ENCODE assay signal across 8 cellular contexts in genomic region chr16:1378087-1378803, GRCh38. TPM values are rescaled to one million over a fixed set of nuclear protein-coding genes. Genes with fewer than 3 reads are reported as not detected.
A peak's percentile ranks its signal among the peaks of the same experiment; 100 is the strongest.
DNase-seq lines count a peak whose midpoint lies in the region; ATAC-seq and TF ChIP-seq lines count a peak whose summit lies in the region.

No MANE protein-coding gene starts in this region.

- CTCF ChIA-PET in T-cell (lab: Charles Lee), result interaction anchor here (0.5 to 0.9 kb wide), 2 partner anchors 11 to 300 kb away, joined by 3 to 7 read pairs; partner anchors contain the start of gene JPT2 (in 1 of the 2)

- WGBS in spleen, 5 donors, result 92 to 95% (median 94%) methylated on average over 23 to 25 of the region's 25 CpGs
- WGBS in prostate gland, result 88% methylated on average over 23 of the region's 25 CpGs

- H3K27ac ChIP-seq in spleen, result peak overlapping the region in 5 of 8 donors; percentile 73 to 87 (median 80)
- H3K27ac ChIP-seq in prostate gland, result no peak overlapping the region

- H3K4me3 ChIP-seq in fibroblast of the aortic adventitia (ENCODE audit: low read depth, low read length) (peak overlapping the region; percentile 63), spleen (peak overlapping the region in 5 of 8 donors; percentile 52 to 73 (median 57)), prostate gland (peak overlapping the region in 1 of 2 donors; percentile 54)

- no peaks in the 10 kb centered on the region for H3K9me3 ChIP-seq in spleen
- H3K9me3 ChIP-seq in prostate gland, result no peaks in the 10 kb centered on the region

- no peak for TF ChIP-seq POLR2A in spleen (IDR thresholded peaks at IDR 0.05)
- TF ChIP-seq POLR2A in prostate gland (IDR thresholded peaks at IDR 0.05), result no peak

- no peak for ATAC-seq in T-cell (replicated peaks in 1 of 4)
- ATAC-seq in GM21619 (IDR thresholded peaks at IDR 0.05; ENCODE audit: unreplicated experiment), result no peak

- peaks cover 4% of the 10 kb centered on the region for H3K36me3 Mint-ChIP-seq in T-helper 1 cell treated with Interleukin-12 subunit alpha and Interleukin-12 subunit beta and Interleukin-4 antibody, amounts not matched to agents 30 μg/mL and 1 μg/mL, for 36 hours (ENCODE audit: low read depth)
- peaks cover 11% of the 10 kb centered on the region for H3K36me3 Mint-ChIP-seq in T-cell

- intact Hi-C loops in spleen (cut with DNase I; ENCODE audit: low total_unique reads), result no loop called here
- intact Hi-C loops in prostate gland (cut with DNase I), result no loop called here

- peak overlapping the region; percentile 81 for H3K4me3 Mint-ChIP-seq in T-helper 1 cell treated with Interleukin-12 subunit alpha and Interleukin-12 subunit beta and Interleukin-4 antibody, amounts not matched to agents 30 μg/mL and 1 μg/mL, for 36 hours
- peak overlapping the region; percentile 61 to 66 (median 62) for H3K4me3 Mint-ChIP-seq in T-cell

- no peaks in the 10 kb centered on the region for H3K27me3 Mint-ChIP-seq in T-helper 1 cell treated with Interleukin-12 subunit alpha and Interleukin-12 subunit beta and Interleukin-4 antibody, amounts not matched to agents 30 μg/mL and 1 μg/mL, for 36 hours (ENCODE audit: low read depth)
- no peaks in the 10 kb centered on the region for H3K27me3 Mint-ChIP-seq in T-cell

- no peaks in the 10 kb centered on the region for H3K9me3 Mint-ChIP-seq in T-helper 1 cell treated with Interleukin-12 subunit alpha and Interleukin-12 subunit beta and Interleukin-4 antibody, amounts not matched to agents 30 μg/mL and 1 μg/mL, for 36 hours
- H3K9me3 Mint-ChIP-seq in T-cell, result no peaks in the 10 kb centered on the region

- H3K27ac Mint-ChIP-seq in T-helper 1 cell treated with Interleukin-12 subunit alpha and Interleukin-12 subunit beta and Interleukin-4 antibody, amounts not matched to agents 30 μg/mL and 1 μg/mL, for 36 hours, result peak overlapping the region; percentile 90
- H3K27ac Mint-ChIP-seq in T-cell, result peak overlapping the region in 1 of 2 donors; percentile 70

- POLR2A ChIA-PET in T-cell (lab: Charles Lee), result interaction anchor here in 1 of 2 donors (0.5 kb wide), 1 partner anchor 1296 kb away, joined by 5 read pairs; no protein-coding TSS in a partner anchor

- H3K4me1 Mint-ChIP-seq in T-helper 1 cell treated with Interleukin-12 subunit alpha and Interleukin-12 subunit beta and Interleukin-4 antibody, amounts not matched to agents 30 μg/mL and 1 μg/mL, for 36 hours (ENCODE audit: low read depth), result peaks cover 15% of the 10 kb centered on the region
- peaks cover 15 to 20% (median 16%) of the 10 kb centered on the region in 3 donors for H3K4me1 Mint-ChIP-seq in T-cell

- H3K27me3 ChIP-seq in spleen (replicated peaks in 1 of 7), result no peaks in the 10 kb centered on the region
- H3K27me3 ChIP-seq in prostate gland (replicated peaks; ENCODE audit: insufficient read depth), result no peaks in the 10 kb centered on the region

- H3K36me3 ChIP-seq in spleen (peaks cover 0 to 77% (median 36%) of the 10 kb centered on the region in 6 donors), prostate gland (no peaks in the 10 kb centered on the region)

- H3K4me1 ChIP-seq in spleen, result peaks cover 8 to 34% (median 26%) of the 10 kb centered on the region in 6 donors
- no peaks in the 10 kb centered on the region for H3K4me1 ChIP-seq in prostate gland (replicated peaks)

- no peak for TF ChIP-seq CTCF in fibroblast of the aortic adventitia (IDR thresholded peaks at IDR 0.05; ENCODE audit: insufficient read depth, low read length)
- TF ChIP-seq CTCF in spleen (IDR thresholded peaks at IDR 0.05 in 8 of 11, conservative IDR thresholded peaks at IDR 0.05 in 3 of 11), result no peak
- no peak for TF ChIP-seq CTCF in prostate gland (IDR thresholded peaks at IDR 0.05)

- DNase-seq in T-helper 1 cell (no peak), T-cell (no peak), fibroblast of the aortic adventitia (ENCODE audit: low read depth) (no peak), spleen (no peak), C1 segment of cervical spinal cord (lab: John Stamatoyannopoulos, UW) (no peak), prostate gland (ENCODE audit: low spot score) (no peak)

RNA-seq across cellular contexts. Expression of gene GNPTG, which starts 26.5 kb away (rescaled TPM):
- total RNA-seq in T-cell, result 10 to 100 TPM; 42.6 to 66.5 (median 63.1) TPM
- 36.3 and 80.4 TPM in 2 replicates for total RNA-seq in fibroblast of the aortic adventitia (ENCODE audit: low replicate concordance)
- 10 to 100 TPM; 60.4 to 80.6 (median 73.4) TPM for total RNA-seq in spleen
- 10 to 100 TPM; 55.6 to 62.8 (median 56.7) TPM for polyA plus RNA-seq in spleen
- total RNA-seq in prostate gland, result 100 to 1,000 TPM in 1 of 2 donors, 10 to 100 TPM in 1; 99.6 to 132 TPM

RNA-seq across cellular contexts. Expression of gene TSR3, which starts 26.6 kb away (rescaled TPM):
- total RNA-seq in T-cell (10 to 100 TPM; 25.4 to 53.1 (median 48.1) TPM), fibroblast of the aortic adventitia (ENCODE audit: low replicate concordance) (49.3 and 73.3 TPM in 2 replicates), spleen (10 to 100 TPM; 31.1 to 73.1 (median 41.5) TPM), prostate gland (100 to 1,000 TPM; 108 to 148 TPM)
- polyA plus RNA-seq in spleen, result 10 to 100 TPM; 38.0 to 65.9 (median 55.2) TPM

RNA-seq across cellular contexts. Expression of gene UNKL, which starts 36.3 kb away (rescaled TPM):
- 100 to 1,000 TPM in 3 of 5 donors, 10 to 100 TPM in 2; 85.3 to 131 (median 113) TPM for total RNA-seq in T-cell
- 11.5 and 15.6 TPM in 2 replicates for total RNA-seq in fibroblast of the aortic adventitia (ENCODE audit: low replicate concordance)
- 10 to 100 TPM; 34.8 to 80.0 (median 51.6) TPM for total RNA-seq in spleen
- 10 to 100 TPM in 1 of 3 donors, 1 to 10 TPM in 2; 6.6 to 17.1 (median 8.2) TPM for polyA plus RNA-seq in spleen
- total RNA-seq in prostate gland, result 10 to 100 TPM; 32.6 to 96.7 TPM

RNA-seq across cellular contexts. Expression of gene UQCC4, which starts 42.3 kb away (rescaled TPM):
- total RNA-seq in T-cell (10 to 100 TPM in 3 of 5 donors, 1 to 10 TPM in 2; 8.4 to 12.9 (median 10.8) TPM), fibroblast of the aortic adventitia (ENCODE audit: low replicate concordance) (10.3 and 20.1 TPM in 2 replicates), spleen (10 to 100 TPM in 6 of 7 donors, 1 to 10 TPM in 1; 7.9 to 13.5 (median 10.7) TPM), prostate gland (10 to 100 TPM; 12.3 to 24.0 TPM)
- 10 to 100 TPM; 20.9 to 33.9 (median 23.4) TPM for polyA plus RNA-seq in spleen

RNA-seq across cellular contexts. Expression of gene BAIAP3, which starts 44.8 kb away (rescaled TPM):
- total RNA-seq in T-cell (10 to 100 TPM in 4 of 5 donors, 1 to 10 TPM in 1; 9.1 to 12.8 (median 12.7) TPM), fibroblast of the aortic adventitia (ENCODE audit: low replicate concordance) (0.09 TPM in 1 of 2 replicates, not detected in the other), spleen (10 to 100 TPM in 2 of 7 donors, 1 to 10 TPM in 5; 5.0 to 15.7 (median 6.7) TPM), prostate gland (10 to 100 TPM; 12.1 to 41.6 TPM)
- polyA plus RNA-seq in spleen, result 1 to 10 TPM; 2.7 to 7.3 (median 3.0) TPM

Comparison
In these comparisons a context has a peak if more than half of its experiments do, and no peak if none do; other contexts are left out.
1. H3K27ac ChIP-seq: peak in spleen (5 of 8); none in prostate gland (0 of 2).